In genomic region chrX:41526925-41527324, GRCh38 we compare ENCODE assay signal across 12 cellular contexts.
DNase-seq lines count a peak whose midpoint lies in the region; ATAC-seq, FAIRE-seq and TF ChIP-seq lines count a peak whose summit lies in the region.
"Had no signal": no experiment of that assay in that cellular context is flagged by ENCODE, and none has a peak within 500 bp of the region (broad histone marks: within the 10 kb centered on the region; RNA-seq: fewer than 3 reads in every experiment).

No MANE protein-coding gene starts in this region.

- H3K36me3 ChIP-seq in PC-3 (ENCODE audit: low read depth, low read length) = no peaks in the 10 kb centered on the region; the same call in 1 of the 2 replicates

- H3K4me1 ChIP-seq in A549 (peaks cover 29% of the 10 kb centered on the region), PC-3 (ENCODE audit: insufficient read depth, low read length) (peaks cover 22% of the 10 kb centered on the region)

- 17% methylated on average over 5 of the region's 5 CpGs for WGBS in A549 (ENCODE audit: missing lambda C conversion rate)

- peak overlapping the region; percentile 68 to 78 for H3K27ac ChIP-seq in A549
- peak overlapping the region; percentile 43 for H3K27ac ChIP-seq in PC-3 (ENCODE audit: low read length)
- H3K27ac ChIP-seq: C4-2B had no signal

- no peaks in the 10 kb centered on the region for H3K9me3 ChIP-seq in A549
- no peaks in the 10 kb centered on the region for H3K9me3 ChIP-seq in PC-3 (ENCODE audit: low read length)

- no peaks in the 10 kb centered on the region for H3K9me2 ChIP-seq in PC-3 (replicated peaks; ENCODE audit: low read length)

- H3F3A ChIP-seq in PC-3 (ENCODE audit: low read length, unreplicated experiment) = no peaks in the 10 kb centered on the region

- peak; percentile 62 to 87; a peak in 5 of 6 replicates for ATAC-seq in A549
- ATAC-seq in PC-3 = peak; percentile 82
- no peak for ATAC-seq in HG02970 (IDR thresholded peaks at IDR 0.05; ENCODE audit: low FRiP score, unreplicated experiment)
- ATAC-seq in GM19455 (IDR thresholded peaks at IDR 0.05; ENCODE audit: unreplicated experiment) = no peak

- BruUV-seq in PC-3 (replicated peaks; lab: Mats Ljungman, UMichigan) = no TSS peak

- no peak for TF ChIP-seq EP300 in A549 (IDR thresholded peaks at IDR 0.05)

- 0 out of 5 replicates have a peak, but pooled peaks of 1 of the 2 experiments have one; percentile 8 for TF ChIP-seq RAD21 in A549 (conservative IDR thresholded peaks at IDR 0.05 in 1 of 2, IDR thresholded peaks at IDR 0.05 in 1 of 2)

- peak overlapping the region; percentile 60 for H3K4me2 ChIP-seq in A549
- peak overlapping the region; percentile 57 for H3K4me2 ChIP-seq in PC-3 (ENCODE audit: low read length)

- no peak for TF ChIP-seq CTCF in A549 (IDR thresholded peaks at IDR 0.05)
- TF ChIP-seq CTCF in PC-3 (conservative IDR thresholded peaks at IDR 0.05; ENCODE audit: low read depth, low read length) = no peak

- H2AFZ ChIP-seq in PC-3 (ENCODE audit: low read length) = no peak overlapping the region

- TF ChIP-seq POLR2A in A549 (IDR thresholded peaks at IDR 0.05; ENCODE audit: low read length) (no peak), GM12892 (IDR thresholded peaks at IDR 0.05; ENCODE audit: low read depth, low read length) (no peak)

- intact Hi-C loops in PC-3 (cut with micrococcal nuclease) = no loop called here

- POLR2A ChIA-PET in A549 (lab: Yijun Ruan, JAX) = no interaction called here
- POLR2A ChIA-PET in PC-3 (lab: Charles Lee; ENCODE audit: unreplicated experiment) = no interaction called here

- H3K9ac ChIP-seq in PC-3 (ENCODE audit: low read length) = no peak overlapping the region

- no peak overlapping the region for H3K4me3 ChIP-seq in A549
- H3K4me3 ChIP-seq in PC-3 (ENCODE audit: low read length) = peak overlapping the region; percentile 21; the same call in 1 of the 2 replicates

- CTCF ChIA-PET in A549 (lab: Yijun Ruan, JAX) (interaction anchor here (1.0 kb wide), 1 partner anchor 14 kb away, joined by 3 read pairs; no protein-coding TSS in a partner anchor), PC-3 (lab: Charles Lee) (no interaction called here)

- no peaks in the 10 kb centered on the region for H3K79me2 ChIP-seq in PC-3 (ENCODE audit: low read length)

- no peaks in the 10 kb centered on the region for H4K20me1 ChIP-seq in PC-3 (ENCODE audit: low read length)

- FAIRE-seq in A549 (lab: Jason Lieb, UNC) (peak; percentile 59), GM18507 (lab: Jason Lieb, UNC) (peak; percentile 69), GM12892 (lab: Jason Lieb, UNC) (no peak)

- H3K27me3 ChIP-seq in PC-3 (ENCODE audit: low read length) = no peaks in the 10 kb centered on the region

- DNase-seq in A549 (ENCODE audit: low read depth in 1 of 2, low spot score in 1 of 2) (peak; percentile 18 to 64), GM18507 (ENCODE audit: extremely low spot score, insufficient read length, low read depth) (no peak), PC-3 (peak; percentile 71), dermis blood vessel endothelial cell (peak; percentile 8), GM12892 (ENCODE audit: insufficient read length) (no peak), hippocampal formation (lab: John Stamatoyannopoulos, UW) (no peak)
- DNase-seq: activated CD4-positive, alpha-beta T cell treated with anti-CD3 and anti-CD28 coated beads for 4 hours; immature natural killer cell; NCI-H2081 treated with DMSO at 0.1 percent for 48 hours had no signal

TF ChIP-seq in A549, 52 proteins besides CTCF, POLR2A, EP300 and RAD21:
- 0 out of 2 replicates have a peak, but pooled peaks have one; percentile 12 for TF ChIP-seq MAX (IDR thresholded peaks at IDR 0.05)
- TF ChIP-seq KDM5A (IDR thresholded peaks at IDR 0.05) = no peak
- no peak for TF ChIP-seq JUNB (IDR thresholded peaks at IDR 0.05)
- no peak for TF ChIP-seq ZNF302 (CRISPR knock-in tag; IDR thresholded peaks at IDR 0.05)
- TF ChIP-seq SMC3 (IDR thresholded peaks at IDR 0.05) = peak; percentile 9; the same call in 1 of the 3 replicates
- no peak for TF ChIP-seq HOXB13 (CRISPR knock-in tag; IDR thresholded peaks at IDR 0.05; ENCODE audit: low read depth)
- peak; percentile 19; the same call in 1 of the 2 replicates for TF ChIP-seq GATA3 (IDR thresholded peaks at IDR 0.05; ENCODE audit: borderline replicate concordance)
- TF ChIP-seq FOSL2 (IDR thresholded peaks at IDR 0.05) = no peak
- TF ChIP-seq FOSL2 (CRISPR knock-in tag; IDR thresholded peaks at IDR 0.05) = peak; percentile 43; the same call in 1 of the 2 replicates
- no peak for TF ChIP-seq ELK1 (IDR thresholded peaks at IDR 0.05; ENCODE audit: low read depth, low read length)

Comparison
In these comparisons a context has a peak if more than half of its experiments do, and no peak if none do; other contexts are left out.
1. ATAC-seq: peak in A549 (2 of 2) and PC-3 (single experiment); none in HG02970 (single experiment) and GM19455 (single experiment).
2. DNase-seq: peak in A549 (2 of 2), PC-3 (single experiment) and dermis blood vessel endothelial cell (single experiment); none in GM18507 (single experiment), GM12892 (single experiment) and hippocampal formation (0 of 2).